Comparison of ENCODE assay signal across 8 cellular contexts in genomic region chr11:18527512-18527911, GRCh38. TPM values are rescaled to one million over a fixed set of nuclear protein-coding genes. Genes with fewer than 3 reads are reported as not detected.
DNase-seq lines count a peak whose midpoint lies in the region; ATAC-seq, FAIRE-seq and TF ChIP-seq lines count a peak whose summit lies in the region.

No MANE protein-coding gene starts in this region.

- TF ChIP-seq POLR2A in sigmoid colon (IDR thresholded peaks at IDR 0.05): no peak

- H3K9me3 Mint-ChIP-seq in WTC11: no peaks in the 10 kb centered on the region

- H3K4me1 ChIP-seq in right cardiac atrium (ENCODE audit: control insufficient read depth, insufficient read depth, low read length) (no peaks in the 10 kb centered on the region), sigmoid colon (peaks cover 0 to 27% (median 21%) of the 10 kb centered on the region in 4 donors)

- H3K9me3 ChIP-seq in right cardiac atrium (ENCODE audit: control insufficient read depth, low read length) (no peaks in the 10 kb centered on the region), sigmoid colon (no peaks in the 10 kb centered on the region)

- 44% methylated on average over 5 of the region's 5 CpGs for WGBS in right cardiac atrium
- 23 to 44% methylated on average over 5 of the region's 5 CpGs for WGBS in sigmoid colon, 2 donors

- no peak for FAIRE-seq in HTR-8/SVneo (lab: Jason Lieb, UNC)

- TF ChIP-seq CTCF in BJ (IDR thresholded peaks at IDR 0.05; ENCODE audit: insufficient read depth, low read depth, low read length): no peak
- no peak for TF ChIP-seq CTCF in WTC11 (IDR thresholded peaks at IDR 0.05)
- no peak for TF ChIP-seq CTCF in sigmoid colon (IDR thresholded peaks at IDR 0.05)

- H3K27me3 Mint-ChIP-seq in WTC11 (ENCODE audit: low read depth): no peaks in the 10 kb centered on the region; the same call in 1 of the 2 replicates

- peak overlapping the region; percentile 64 for H3K4me3 ChIP-seq in BJ (ENCODE audit: low read depth, low read length)
- peak overlapping the region; percentile 65 for H3K4me3 ChIP-seq in right cardiac atrium (ENCODE audit: low read length)
- peak overlapping the region; percentile 82 to 95 (median 90) for H3K4me3 ChIP-seq in sigmoid colon

- no peak for TF ChIP-seq EP300 in sigmoid colon (IDR thresholded peaks at IDR 0.05)

- H3K36me3 ChIP-seq in BJ (ENCODE audit: control insufficient read depth, insufficient read depth, low read length): no peaks in the 10 kb centered on the region
- H3K36me3 ChIP-seq in sigmoid colon: peaks cover 0 to 15% (median 6%) of the 10 kb centered on the region in 4 donors

- intact Hi-C loops in right cardiac atrium (cut with DNase I): loop anchor here in 2 of 4 donors (10.0 kb wide), 2 partner anchors 133 to 203 kb away; partner anchors contain the start of genes GTF2H1 (in 1 of the 2), HPS5 (in 1 of the 2) and LDHA (in 1 of the 2)
- intact Hi-C loops in sigmoid colon (cut with DNase I): loop anchor here (5.0 kb wide), 4 partner anchors 105 to 1175 kb away; partner anchors contain the start of genes NCR3LG1 and SPTY2D1

- DNase-seq in BJ (ENCODE audit: low read depth): peak; percentile 62
- peak; percentile 10 for DNase-seq in HTR-8/SVneo (ENCODE audit: insufficient read length, low spot score)
- DNase-seq in WTC11 (ENCODE audit: low spot score): no peak
- no peak for DNase-seq in right cardiac atrium
- no peak for DNase-seq in sigmoid colon
- DNase-seq in midbrain (lab: John Stamatoyannopoulos, UW): no peak
- DNase-seq in dedifferentiated amniotic fluid mesenchymal stem cell (ENCODE audit: extremely low spot score): no peak

- no peak for ATAC-seq in WTC11
- no peak for ATAC-seq in right cardiac atrium
- no peak for ATAC-seq in GM19023 (IDR thresholded peaks at IDR 0.05; ENCODE audit: unreplicated experiment)

- H3K27me3 ChIP-seq in BJ (ENCODE audit: control insufficient read depth, insufficient read depth, low read length): no peaks in the 10 kb centered on the region
- H3K27me3 ChIP-seq in right cardiac atrium (ENCODE audit: control insufficient read depth, insufficient read depth): no peaks in the 10 kb centered on the region
- no peaks in the 10 kb centered on the region for H3K27me3 ChIP-seq in sigmoid colon

- peak overlapping the region; percentile 37 for H3K27ac ChIP-seq in right cardiac atrium (ENCODE audit: low read length)
- peak overlapping the region; percentile 88 to 95 (median 92) for H3K27ac ChIP-seq in sigmoid colon

- H3K36me3 Mint-ChIP-seq in WTC11: no peaks in the 10 kb centered on the region; the same call in 1 of the 2 replicates

- CTCF ChIA-PET in BJ (lab: Yijun Ruan, JAX): interaction anchor here (0.7 to 1.4 kb wide), 3 partner anchors 9 to 283 kb away, joined by 3 to 4 read pairs (median 3); no protein-coding TSS in a partner anchor
- CTCF ChIA-PET in WTC11 (lab: Charles Lee): interaction anchor here (0.9 to 1.7 kb wide), 3 partner anchors 124 to 324 kb away, joined by 3 to 7 read pairs (median 4); no protein-coding TSS in a partner anchor

- peak overlapping the region; percentile 100 for H3K27ac Mint-ChIP-seq in WTC11

- POLR2A ChIA-PET in BJ (lab: Charles Lee) (no interaction called here), WTC11 (lab: Charles Lee) (interaction anchor here (1.1 to 1.5 kb wide), 2 partner anchors 106 to 107 kb away, joined by 4 to 6 read pairs; partner anchors contain the start of gene SPTY2D1)

- H3K4me3 Mint-ChIP-seq in WTC11: peak overlapping the region; percentile 100

- peaks cover 6% of the 10 kb centered on the region for H3K4me1 Mint-ChIP-seq in WTC11

TF ChIP-seq in WTC11, 78 proteins besides CTCF, POLR2A, EP300 and RAD21 (continues in another document):
- TF ChIP-seq JAZF1 (CRISPR knock-in tag; IDR thresholded peaks at IDR 0.05) (no peak), ZNF281 (CRISPR knock-in tag; IDR thresholded peaks at IDR 0.05) (no peak), ESRRA (CRISPR knock-in tag; IDR thresholded peaks at IDR 0.05; ENCODE audit: borderline replicate concordance) (no peak), ARID4B (CRISPR knock-in tag; IDR thresholded peaks at IDR 0.05; ENCODE audit: borderline replicate concordance) (no peak), SMAD4 (CRISPR knock-in tag; IDR thresholded peaks at IDR 0.05) (no peak), ZNF232 (CRISPR knock-in tag; IDR thresholded peaks at IDR 0.05) (no peak), MAX (CRISPR knock-in tag; IDR thresholded peaks at IDR 0.05) (no peak), FOXP4 (CRISPR knock-in tag; IDR thresholded peaks at IDR 0.05) (no peak), ZNF317 (CRISPR knock-in tag; IDR thresholded peaks at IDR 0.05; ENCODE audit: borderline replicate concordance, low read depth) (no peak), NFATC4 (CRISPR knock-in tag; IDR thresholded peaks at IDR 0.05) (no peak), NFYB (CRISPR knock-in tag; conservative IDR thresholded peaks at IDR 0.05; ENCODE audit: low read depth) (no peak)

RNA-seq across cellular contexts. Expression of gene TSG101, which starts 0.8 kb away (rescaled TPM):
- polyA plus RNA-seq in BJ (2011; rRNA removed) (152 and 174 TPM in 2 replicates), right cardiac atrium (55.2 TPM), sigmoid colon (100 to 1,000 TPM in 1 of 3 donors, 10 to 100 TPM in 2; 55.7 to 103 (median 90.7) TPM)
- 69.4 and 118 TPM in 2 replicates for polyA minus RNA-seq in BJ (2011; rRNA and poly(A)+ RNA removed)
- total RNA-seq in WTC11 (2021) (41.7 to 42.6 TPM (median 42.3 TPM) in 3 replicates), right cardiac atrium (10 to 100 TPM; 52.2 to 58.4 (median 56.0) TPM), sigmoid colon (100 to 1,000 TPM in 1 of 4 donors, 10 to 100 TPM in 3; 70.3 to 100 (median 89.8) TPM)

Comparison
In these comparisons a context has a peak if more than half of its experiments do, and no peak if none do; other contexts are left out.
1. DNase-seq: peak in BJ (single experiment) and HTR-8/SVneo (single experiment); none in WTC11 (single experiment), right cardiac atrium (0 of 3), sigmoid colon (single experiment), midbrain (single experiment) and dedifferentiated amniotic fluid mesenchymal stem cell (single experiment).
2. Peak in every context shown above with its lines, with median percentiles within 50 percentile points of each other: H3K4me3 ChIP-seq.